In the genomic region with DNA sequence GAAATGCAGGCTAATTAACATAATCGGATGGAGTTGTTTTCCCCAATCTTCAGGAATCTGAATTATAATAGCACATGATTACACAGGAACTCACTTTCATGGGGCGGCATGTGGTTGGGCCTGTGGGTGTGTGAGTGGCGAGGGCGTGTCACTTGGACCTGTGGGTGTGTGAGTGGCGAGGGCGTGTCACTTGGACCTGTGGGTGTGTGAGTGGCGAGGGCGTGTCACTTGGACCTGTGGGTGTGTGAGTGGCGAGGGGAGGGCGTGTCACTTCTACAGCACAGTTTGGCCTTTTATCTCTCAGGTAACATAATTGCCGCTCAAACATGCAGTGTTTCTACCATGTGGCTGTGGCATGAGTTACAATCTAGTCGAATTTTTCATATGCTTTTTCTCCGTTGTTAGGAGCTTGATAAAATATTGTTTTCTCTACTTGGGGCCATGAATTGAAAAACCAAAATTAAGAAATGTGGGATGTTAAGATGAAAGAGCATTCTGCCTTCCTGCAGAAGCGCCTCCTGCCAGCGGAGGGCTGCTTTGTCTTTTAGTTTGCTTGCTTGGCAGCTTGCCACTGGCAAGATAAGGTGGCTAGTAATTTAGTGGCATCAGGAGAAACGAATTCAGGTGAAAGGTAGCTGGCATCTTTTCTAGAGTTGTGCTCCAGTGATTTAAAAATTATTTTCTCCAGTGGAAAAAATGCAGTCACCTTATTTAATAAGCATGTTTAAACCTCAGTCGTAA, we compare ENCODE assay signal across 1 cellular context.
TF ChIP-seq lines count a peak whose summit lies in the region.

No MANE protein-coding gene starts in this region.

TF ChIP-seq in HEK293, 187 proteins besides CTCF, POLR2A, EP300 and RAD21 (continued from another document):
- TF ChIP-seq, protein P1, sequence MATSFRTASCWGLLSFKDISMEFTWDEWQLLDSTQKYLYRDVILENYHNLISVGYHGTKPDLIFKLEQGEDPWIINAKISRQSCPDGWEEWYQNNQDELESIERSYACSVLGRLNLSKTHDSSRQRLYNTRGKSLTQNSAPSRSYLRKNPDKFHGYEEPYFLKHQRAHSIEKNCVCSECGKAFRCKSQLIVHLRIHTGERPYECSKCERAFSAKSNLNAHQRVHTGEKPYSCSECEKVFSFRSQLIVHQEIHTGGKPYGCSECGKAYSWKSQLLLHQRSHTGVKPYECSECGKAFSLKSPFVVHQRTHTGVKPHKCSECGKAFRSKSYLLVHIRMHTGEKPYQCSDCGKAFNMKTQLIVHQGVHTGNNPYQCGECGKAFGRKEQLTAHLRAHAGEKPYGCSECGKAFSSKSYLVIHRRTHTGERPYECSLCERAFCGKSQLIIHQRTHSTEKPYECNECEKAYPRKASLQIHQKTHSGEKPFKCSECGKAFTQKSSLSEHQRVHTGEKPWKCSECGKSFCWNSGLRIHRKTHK (tag by site-specific recombination; IDR thresholded peaks at IDR 0.05) = no peak
- TF ChIP-seq KLF8 (tag by site-specific recombination; IDR thresholded peaks at IDR 0.05) (peak; percentile 45; the same call in 1 of the 2 replicates), EGR2 (tag by site-specific recombination; IDR thresholded peaks at IDR 0.05; ENCODE audit: low read depth) (peak; percentile 97), ZNF529 (tag by site-specific recombination; IDR thresholded peaks at IDR 0.05; ENCODE audit: insufficient replicate concordance) (no peak), ZFHX2 (tag by site-specific recombination; conservative IDR thresholded peaks at IDR 0.05) (peak; percentile 97), ZFP69B (tag by site-specific recombination; IDR thresholded peaks at IDR 0.05) (no peak), ZNF366 (tag by site-specific recombination; conservative IDR thresholded peaks at IDR 0.05) (0 out of 2 replicates have a peak, but pooled peaks have one; percentile 27), KLF10 (tag by site-specific recombination; IDR thresholded peaks at IDR 0.05) (peak; percentile 98), ZNF768 (tag by site-specific recombination; IDR thresholded peaks at IDR 0.05) (no peak), KLF9 (tag by site-specific recombination; IDR thresholded peaks at IDR 0.05; ENCODE audit: low read depth) (peak; percentile 98), ZNF623 (tag by site-specific recombination; IDR thresholded peaks at IDR 0.05) (no peak), KLF1 (tag by site-specific recombination; IDR thresholded peaks at IDR 0.05) (peak; percentile 98), ZNF48 (tag by site-specific recombination; IDR thresholded peaks at IDR 0.05) (no peak), ZNF174 (tag by site-specific recombination; IDR thresholded peaks at IDR 0.05) (no peak), ZFP3 (tag by site-specific recombination; IDR thresholded peaks at IDR 0.05; ENCODE audit: low read depth) (no peak), ZBTB20 (tag by site-specific recombination; IDR thresholded peaks at IDR 0.05) (peak; percentile 83), TCF7L2 (IDR thresholded peaks at IDR 0.05; ENCODE audit: borderline replicate concordance, low read depth, low read length) (no peak), SP3 (tag by site-specific recombination; IDR thresholded peaks at IDR 0.05) (peak; percentile 41; the same call in 1 of the 2 replicates), ZNF660 (tag by site-specific recombination; IDR thresholded peaks at IDR 0.05) (0 out of 2 replicates have a peak, but pooled peaks have one; percentile 51)
- TF ChIP-seq, protein P2, sequence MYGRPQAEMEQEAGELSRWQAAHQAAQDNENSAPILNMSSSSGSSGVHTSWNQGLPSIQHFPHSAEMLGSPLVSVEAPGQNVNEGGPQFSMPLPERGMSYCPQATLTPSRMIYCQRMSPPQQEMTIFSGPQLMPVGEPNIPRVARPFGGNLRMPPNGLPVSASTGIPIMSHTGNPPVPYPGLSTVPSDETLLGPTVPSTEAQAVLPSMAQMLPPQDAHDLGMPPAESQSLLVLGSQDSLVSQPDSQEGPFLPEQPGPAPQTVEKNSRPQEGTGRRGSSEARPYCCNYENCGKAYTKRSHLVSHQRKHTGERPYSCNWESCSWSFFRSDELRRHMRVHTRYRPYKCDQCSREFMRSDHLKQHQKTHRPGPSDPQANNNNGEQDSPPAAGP (tag by site-specific recombination; IDR thresholded peaks at IDR 0.05) = 0 out of 2 replicates have a peak, but pooled peaks have one; percentile 39
TF ChIP-seq in HEK293: peak in this region for 12.
